Comparison of ENCODE assay signal across 8 cellular contexts in genomic region chr9:129383415-129384088, GRCh38.
DNase-seq lines count a peak whose midpoint lies in the region; ATAC-seq and TF ChIP-seq lines count a peak whose summit lies in the region.

No MANE protein-coding gene starts in this region.

- H3K9me3 Mint-ChIP-seq in natural killer cell = no peaks in the 10 kb centered on the region
- no peaks in the 10 kb centered on the region for H3K9me3 Mint-ChIP-seq in stimulated activated memory B cell treated with anti-CD40 and anti-IgM and Interleukin-4, amounts not matched to agents 10 μg/mL and 1 μg/mL and 100 μg/mL, for 72 hours

- DNase-seq in GM10248 (ENCODE audit: extremely low spot score) (peak; percentile 90), NT2/D1 (ENCODE audit: low read depth, low spot score) (no peak), fibroblast of lung (ENCODE audit: low read depth in 2 of 2) (peak; percentile 69 to 72), natural killer cell (peak; percentile 61)
- DNase-seq in activated T-helper 1 cell treated with anti-CD3 and anti-CD28 coated beads, Interleukin-2, amount 50 U/mL, for 16 hours (ENCODE audit: low read depth in 1 of 2, low spot score in 1 of 2) = peak; percentile 43 to 44

- H3K36me3 ChIP-seq in NT2/D1 (ENCODE audit: insufficient read depth, insufficient read length, low read length) = no peaks in the 10 kb centered on the region
- no peaks in the 10 kb centered on the region for H3K36me3 ChIP-seq in fibroblast of lung (ENCODE audit: control insufficient read depth, insufficient read depth, low read length)

- peaks cover 0 to 21% of the 10 kb centered on the region in 2 donors for H3K4me1 Mint-ChIP-seq in natural killer cell
- peaks cover 19% of the 10 kb centered on the region for H3K4me1 Mint-ChIP-seq in stimulated activated memory B cell treated with anti-CD40 and anti-IgM and Interleukin-4, amounts not matched to agents 10 μg/mL and 1 μg/mL and 100 μg/mL, for 72 hours

- TF ChIP-seq CTCF in GM10248 (IDR thresholded peaks at IDR 0.05; ENCODE audit: control extremely low read depth, extremely low read depth, low read depth, missing control alignments) = no peak
- TF ChIP-seq CTCF in fibroblast of lung (conservative IDR thresholded peaks at IDR 0.05 in 1 of 2, IDR thresholded peaks at IDR 0.05 in 1 of 2; ENCODE audit: low read depth in 1 of 2, low read length in 2 of 2) = no peak
- TF ChIP-seq CTCF in natural killer cell (IDR thresholded peaks at IDR 0.05) = no peak

- H3K9ac ChIP-seq in NT2/D1 (ENCODE audit: insufficient read length, low read depth) = peak overlapping the region; percentile 78
- peak overlapping the region; percentile 66 for H3K9ac ChIP-seq in fibroblast of lung (ENCODE audit: insufficient read depth, low read length)

- H3K4me3 ChIP-seq in NT2/D1 (ENCODE audit: insufficient read length, low read depth) (peak overlapping the region; percentile 41), fibroblast of lung (replicated peaks in 1 of 4; ENCODE audit: control extremely low read depth in 1 of 4, insufficient read depth in 1 of 4, low read depth in 3 of 4, low read length in 4 of 4) (peak overlapping the region in 3 of 4 experiments; percentile 6 to 50 (median 18))

- H4K20me1 ChIP-seq in fibroblast of lung (ENCODE audit: control insufficient read depth, extremely low read depth, insufficient read depth, low read length) = no peaks in the 10 kb centered on the region

- H3K27me3 ChIP-seq in NT2/D1 (ENCODE audit: insufficient read depth, insufficient read length) (peaks cover 4% of the 10 kb centered on the region), fibroblast of lung (ENCODE audit: control insufficient read depth, insufficient read depth, low read length) (no peaks in the 10 kb centered on the region)

- CTCF ChIA-PET in GM10248 (lab: Yijun Ruan, JAX) = interaction anchor here (0.8 to 2.3 kb wide), 4 partner anchors 14 to 227 kb away, joined by 3 to 7 read pairs (median 3); no protein-coding TSS in a partner anchor

- H3K36me3 Mint-ChIP-seq in natural killer cell = no peaks in the 10 kb centered on the region
- H3K36me3 Mint-ChIP-seq in stimulated activated memory B cell treated with anti-CD40 and anti-IgM and Interleukin-4, amounts not matched to agents 10 μg/mL and 1 μg/mL and 100 μg/mL, for 72 hours = no peaks in the 10 kb centered on the region

- ATAC-seq in HG03095 (IDR thresholded peaks at IDR 0.05; ENCODE audit: unreplicated experiment) = peak; percentile 84
- ATAC-seq in natural killer cell = peak; percentile 91 to 92 (median 92)
- ATAC-seq in stimulated activated memory B cell treated with anti-CD40 and anti-IgM and Interleukin-4, amounts not matched to agents 10 μg/mL and 1 μg/mL and 100 μg/mL, for 72 hours = peak; percentile 95
- no peak for ATAC-seq in HG02970 (IDR thresholded peaks at IDR 0.05; ENCODE audit: low FRiP score, unreplicated experiment)

- no peaks in the 10 kb centered on the region for H3K27me3 Mint-ChIP-seq in natural killer cell (ENCODE audit: low read depth in 2 of 2)
- peaks cover 11% of the 10 kb centered on the region for H3K27me3 Mint-ChIP-seq in stimulated activated memory B cell treated with anti-CD40 and anti-IgM and Interleukin-4, amounts not matched to agents 10 μg/mL and 1 μg/mL and 100 μg/mL, for 72 hours

- H3K27ac Mint-ChIP-seq in natural killer cell = peak overlapping the region in 1 of 2 donors; percentile 87
- peak overlapping the region; percentile 92 for H3K27ac Mint-ChIP-seq in stimulated activated memory B cell treated with anti-CD40 and anti-IgM and Interleukin-4, amounts not matched to agents 10 μg/mL and 1 μg/mL and 100 μg/mL, for 72 hours

- H3K4me3 Mint-ChIP-seq in natural killer cell = peak overlapping the region; percentile 75
- peak overlapping the region; percentile 81 for H3K4me3 Mint-ChIP-seq in stimulated activated memory B cell treated with anti-CD40 and anti-IgM and Interleukin-4, amounts not matched to agents 10 μg/mL and 1 μg/mL and 100 μg/mL, for 72 hours

- no peaks in the 10 kb centered on the region for H3K9me3 ChIP-seq in NT2/D1 (ENCODE audit: insufficient read depth, low read length)
- no peaks in the 10 kb centered on the region for H3K9me3 ChIP-seq in fibroblast of lung (ENCODE audit: control insufficient read depth, insufficient read depth, low read depth, low read length)

- peak overlapping the region; percentile 79 for H3K4me2 ChIP-seq in fibroblast of lung (ENCODE audit: extremely low read depth, insufficient read depth, low read length)

- peak overlapping the region; percentile 53 for H2AFZ ChIP-seq in fibroblast of lung (ENCODE audit: low read length)

- H3K4me1 ChIP-seq in NT2/D1 (ENCODE audit: insufficient read depth, insufficient read length) (peaks cover 19% of the 10 kb centered on the region), fibroblast of lung (ENCODE audit: control insufficient read depth, extremely low read depth, insufficient read depth, low read length) (peaks cover 3% of the 10 kb centered on the region)

- H3K27ac ChIP-seq in fibroblast of lung (ENCODE audit: insufficient read depth, low read length) = no peak overlapping the region

- H3K79me2 ChIP-seq in fibroblast of lung (ENCODE audit: control insufficient read depth, insufficient read depth, low read length) = no peaks in the 10 kb centered on the region

- intact Hi-C loops in natural killer cell (cut with micrococcal nuclease) = no loop called here

- POLR2A ChIA-PET in GM10248 (lab: Yijun Ruan, JAX) = no interaction called here
